Comparison of ENCODE assay signal across 8 cellular contexts in genomic region chr1:247079141-247079874, GRCh38. TPM values are rescaled to one million over a fixed set of nuclear protein-coding genes. Genes with fewer than 3 reads are reported as not detected.
DNase-seq lines count a peak whose midpoint lies in the region; ATAC-seq and TF ChIP-seq lines count a peak whose summit lies in the region.

No MANE protein-coding gene starts in this region.

- H3K36me3 Mint-ChIP-seq in mesothelial cell of epicardium: peaks cover 19% of the 10 kb centered on the region

- H3K27ac Mint-ChIP-seq in mesothelial cell of epicardium: peak overlapping the region; percentile 95

- intact Hi-C loops in breast epithelium (cut with DNase I; ENCODE audit: low total_unique reads): no loop called here

- TF ChIP-seq CTCF in breast epithelium (IDR thresholded peaks at IDR 0.05): no peak
- TF ChIP-seq CTCF in mesothelial cell of epicardium (IDR thresholded peaks at IDR 0.05; ENCODE audit: unreplicated experiment): no peak

- H3K4me1 Mint-ChIP-seq in mesothelial cell of epicardium: peaks cover 15% of the 10 kb centered on the region

- H3K9me3 ChIP-seq in MG63: peaks cover 10% of the 10 kb centered on the region
- H3K9me3 ChIP-seq in breast epithelium: no peaks in the 10 kb centered on the region

- no peak for ATAC-seq in HG02798 (IDR thresholded peaks at IDR 0.05; ENCODE audit: poor library complexity, unreplicated experiment)

- peak overlapping the region in 1 of 2 donors; percentile 83 for H3K27ac ChIP-seq in breast epithelium

- H3K4me1 ChIP-seq in breast epithelium: peaks cover 0 to 4% of the 10 kb centered on the region in 2 donors

- peaks cover 36% of the 10 kb centered on the region for H3K9me3 Mint-ChIP-seq in mesothelial cell of epicardium

- DNase-seq in DMS53 (lab: John Stamatoyannopoulos, UW) (peak; percentile 64), MG63 (no peak), breast epithelium (ENCODE audit: low spot score in 2 of 2) (no peak), mesothelial cell of epicardium (ENCODE audit: low spot score in 2 of 2, unreplicated experiment in 2 of 2) (no peak), UCSD-AML1 (lab: John Stamatoyannopoulos, UW; ENCODE audit: unreplicated experiment) (no peak), SK-N-DZ (ENCODE audit: low spot score) (no peak), AG20443 (ENCODE audit: low spot score) (no peak)

- peak overlapping the region; percentile 81 for H3K4me3 ChIP-seq in MG63
- peak overlapping the region; percentile 77 to 78 (median 77) for H3K4me3 ChIP-seq in breast epithelium

- H3K27me3 ChIP-seq in MG63 (no peaks in the 10 kb centered on the region), breast epithelium (no peaks in the 10 kb centered on the region)

- H3K4me3 Mint-ChIP-seq in mesothelial cell of epicardium: peak overlapping the region; percentile 94

- H3K36me3 ChIP-seq in MG63 (peaks cover 6% of the 10 kb centered on the region), breast epithelium (no peaks in the 10 kb centered on the region)

- no peaks in the 10 kb centered on the region for H3K27me3 Mint-ChIP-seq in mesothelial cell of epicardium (ENCODE audit: low read depth)

- TF ChIP-seq POLR2A in breast epithelium (IDR thresholded peaks at IDR 0.05): no peak

RNA-seq across cellular contexts. Expression of gene ZNF670, which starts 0.7 kb away (rescaled TPM):
- 5.2 and 10.5 TPM in 2 replicates for total RNA-seq in MG63 (2014; rRNA removed; shearing (Covaris generic); ENCODE audit: low replicate concordance)
- total RNA-seq in breast epithelium (1 to 10 TPM; 2.1 to 8.0 (median 4.9) TPM), mesothelial cell of epicardium (6.9 to 7.8 TPM (median 7.4 TPM) in 3 replicates)
- polyA plus RNA-seq in SK-N-DZ (2014; cell fraction: cytosol; rRNA removed): 14.3 and 15.3 TPM in 2 replicates
- polyA plus RNA-seq in SK-N-DZ (2014; cell fraction: nucleus; rRNA removed): 7.6 and 10.0 TPM in 2 replicates

RNA-seq across cellular contexts. Expression of gene ZNF669, which starts 24.8 kb away (rescaled TPM):
- total RNA-seq in MG63 (2014; rRNA removed; shearing (Covaris generic); ENCODE audit: low replicate concordance): 11.6 and 16.8 TPM in 2 replicates
- total RNA-seq in breast epithelium (10 to 100 TPM in 2 of 3 donors, 1 to 10 TPM in 1; 5.9 to 11.7 (median 11.5) TPM), mesothelial cell of epicardium (17.0 to 17.7 TPM (median 17.4 TPM) in 3 replicates)
- polyA plus RNA-seq in SK-N-DZ (2014; cell fraction: cytosol; rRNA removed): 14.6 and 37.8 TPM in 2 replicates
- 5.9 and 8.7 TPM in 2 replicates for polyA plus RNA-seq in SK-N-DZ (2014; cell fraction: nucleus; rRNA removed)
